In the genomic region with DNA sequence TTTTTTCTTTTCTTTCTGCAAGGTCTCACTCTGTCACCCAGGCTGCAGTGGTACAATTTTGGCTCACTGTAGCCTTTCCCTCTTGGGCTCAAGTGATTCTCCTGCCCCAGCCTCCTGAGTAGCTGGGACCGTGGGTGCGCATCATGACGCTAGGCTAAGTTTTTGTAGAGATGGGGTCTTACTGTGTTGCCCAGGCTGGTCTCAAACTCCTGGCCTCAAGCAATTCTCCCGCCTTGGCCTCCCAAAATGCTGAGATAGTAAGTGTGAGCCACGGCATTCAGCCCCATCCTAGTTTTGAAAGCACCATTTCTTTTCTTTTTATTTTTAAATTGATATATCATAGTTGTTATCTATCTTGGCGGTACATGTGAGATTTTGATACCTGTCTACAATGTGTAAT, we compare ENCODE assay signal across 23 cellular contexts.
DNase-seq lines count a peak whose midpoint lies in the region; ATAC-seq, FAIRE-seq and TF ChIP-seq lines count a peak whose summit lies in the region.
"Had no signal": no experiment of that assay in that cellular context is flagged by ENCODE, and none has a peak within 500 bp of the region (broad histone marks: within the 10 kb centered on the region; RNA-seq: fewer than 3 reads in every experiment).

No MANE protein-coding gene starts in this region.

- BruUV-seq in HepG2 (replicated peaks; lab: Mats Ljungman, UMichigan): no TSS peak

- H3K23ac ChIP-seq in mesendoderm (ENCODE audit: low read length): no peak overlapping the region

- no peak overlapping the region for H2BK120ac ChIP-seq in mesendoderm (ENCODE audit: low read depth, low read length)

- H3K9me3 Mint-ChIP-seq in activated T-helper 17 cell treated with anti-CD3 and anti-CD28 coated beads, Interleukin-2, amount 50 U/mL, for 72 hours: no peaks in the 10 kb centered on the region
- H3K9me3 Mint-ChIP-seq in naive B cell: no peaks in the 10 kb centered on the region

- POLR2A ChIA-PET in HepG2 (lab: Yijun Ruan, JAX): no interaction called here

- no peak overlapping the region for H4K5ac ChIP-seq in mesendoderm (ENCODE audit: low read length)

- H3K4ac ChIP-seq in mesendoderm (ENCODE audit: low read depth, low read length): no peak overlapping the region

- no peak overlapping the region for H2AFZ ChIP-seq in HepG2 (ENCODE audit: low read length)

- H3K9ac ChIP-seq in HepG2 (ENCODE audit: insufficient read depth, low read depth, low read length) (no peak overlapping the region), mesendoderm (ENCODE audit: low read length) (no peak overlapping the region)

- H3K18ac ChIP-seq in mesendoderm (ENCODE audit: low read length): no peak overlapping the region

- no peak for FAIRE-seq in HepG2 (lab: Jason Lieb, UNC)

- peaks cover 40% of the 10 kb centered on the region for H3K4me1 Mint-ChIP-seq in activated T-helper 17 cell treated with anti-CD3 and anti-CD28 coated beads, Interleukin-2, amount 50 U/mL, for 72 hours
- peaks cover 49 to 70% (median 54%) of the 10 kb centered on the region in 3 donors for H3K4me1 Mint-ChIP-seq in naive B cell

- H2BK15ac ChIP-seq in mesendoderm (replicated peaks; ENCODE audit: low read depth): no peak overlapping the region

- no peak for TF ChIP-seq RAD21 in HepG2 (CRISPR knock-in tag; IDR thresholded peaks at IDR 0.05)

- WGBS in HepG2 (ENCODE audit: low lambda C conversion rate): 97% methylated on average over 6 of the region's 6 CpGs
- 99% methylated on average over 6 of the region's 6 CpGs for WGBS in right lobe of liver (ENCODE audit: insufficient coverage, low coverage, low lambda C conversion rate, missing lambda C conversion rate)
- no CpG with 5 or more reads among the region's 6 CpGs for WGBS in mesendoderm (ENCODE audit: extremely low coverage, insufficient coverage, low lambda C conversion rate)

- in situ Hi-C loops in HepG2 (cut with HindIII; ENCODE audit: extremely low pct_ligation_motif_present, low pct_unique_long_range_greater_than_20kb): no loop called here
- in situ Hi-C loops in GM13977 (cut with MboI; ENCODE audit: low pct_unique_long_range_greater_than_20kb, low sequenced_read_pairs, unreplicated experiment): no loop called here

- H2BK5ac ChIP-seq in mesendoderm (ENCODE audit: low read length): no peak overlapping the region

- peak overlapping the region; percentile 99 for H3K27ac Mint-ChIP-seq in activated T-helper 17 cell treated with anti-CD3 and anti-CD28 coated beads, Interleukin-2, amount 50 U/mL, for 72 hours
- peak overlapping the region in 4 of 6 donors; percentile 86 to 97 (median 92) for H3K27ac Mint-ChIP-seq in naive B cell

- ATAC-seq in HepG2: no peak
- no peak for ATAC-seq in right lobe of liver
- ATAC-seq in activated T-helper 17 cell treated with anti-CD3 and anti-CD28 coated beads, Interleukin-2, amount 50 U/mL, for 72 hours (replicated peaks): no peak
- ATAC-seq in naive B cell (ENCODE audit: low read depth in 2 of 2): no peak
- ATAC-seq: Panc1 had no signal

- no peak for DNase-seq in HepG2 (ENCODE audit: low spot score)
- DNase-seq in right lobe of liver: no peak
- DNase-seq in naive B cell: no peak
- DNase-seq in tibial artery: no peak
- DNase-seq in mesendoderm: no peak
- no peak for DNase-seq in NCI-H2171 (lab: John Stamatoyannopoulos, UW)
- no peak for DNase-seq in GM13977 (ENCODE audit: low spot score)
- DNase-seq: ACHN, COR-L47, DMS 273 treated with DMSO at 0.1 percent for 48 hours, DND-41, H7, Kasumi-1, MM.1S, NCI-H1092, NCI-H146, NCI-H2029 treated with DMSO at 0.1 percent for 48 hours, NCI-H2171 treated with DMSO at 0.1 percent for 48 hours, NCI-H446 treated with DMSO at 0.1 percent for 48 hours, NCI-H69, SJCRH30 had no signal

- peak overlapping the region; percentile 80 for H3K4me3 Mint-ChIP-seq in activated T-helper 17 cell treated with anti-CD3 and anti-CD28 coated beads, Interleukin-2, amount 50 U/mL, for 72 hours
- peak overlapping the region in 1 of 8 donors; percentile 45 for H3K4me3 Mint-ChIP-seq in naive B cell

- H3K4me1 ChIP-seq in HepG2 (ENCODE audit: insufficient read depth, low read length) (peaks cover 16% of the 10 kb centered on the region), right lobe of liver (peaks cover 0 to 3% (median 0%) of the 10 kb centered on the region in 4 donors), tibial artery (peaks cover 0 to 77% (median 47%) of the 10 kb centered on the region in 4 donors), mesendoderm (ENCODE audit: control insufficient read depth, low read depth, low read length) (peaks cover 5% of the 10 kb centered on the region)
- H3K4me1 ChIP-seq: SJCRH30 had no signal

- no peak for TF ChIP-seq EP300 in HepG2 (IDR thresholded peaks at IDR 0.05; ENCODE audit: low read depth in 2 of 2, low read length in 2 of 2)
- TF ChIP-seq EP300 in HepG2 (CRISPR knock-in tag; IDR thresholded peaks at IDR 0.05; ENCODE audit: borderline replicate concordance): no peak

- H3K79me2 ChIP-seq in HepG2 (ENCODE audit: insufficient read depth, low read length) (no peaks in the 10 kb centered on the region), mesendoderm (ENCODE audit: control insufficient read depth, insufficient read depth, low read length) (no peaks in the 10 kb centered on the region)

- no peak overlapping the region for H2AK5ac ChIP-seq in mesendoderm (ENCODE audit: low read length)

- H3K36me3 ChIP-seq in HepG2 (replicated peaks in 1 of 2; ENCODE audit: control insufficient read depth in 1 of 2, insufficient read depth in 2 of 2, low read length in 2 of 2) (peaks cover 7 to 30% of the 10 kb centered on the region in 2 experiments; a peak in 4 of 5 replicates), right lobe of liver (peaks cover 0 to 16% (median 6%) of the 10 kb centered on the region in 4 donors), tibial artery (peaks cover 0 to 19% (median 12%) of the 10 kb centered on the region in 3 donors), mesendoderm (ENCODE audit: control insufficient read depth, insufficient read depth, low read length) (no peaks in the 10 kb centered on the region)

- H3K9me3 ChIP-seq in HepG2 (ENCODE audit: low read length) (no peaks in the 10 kb centered on the region), right lobe of liver (no peaks in the 10 kb centered on the region), tibial artery (no peaks in the 10 kb centered on the region)
- H3K9me3 ChIP-seq: SJCRH30 had no signal

- no peak overlapping the region for H3K56ac ChIP-seq in mesendoderm (ENCODE audit: low read length)

- H4K20me1 ChIP-seq in HepG2 (ENCODE audit: insufficient read depth, low read length): no peaks in the 10 kb centered on the region

- H3K4me3 ChIP-seq in HepG2 (replicated peaks in 1 of 3; ENCODE audit: insufficient read depth in 1 of 3, low read depth in 2 of 3, low read length in 3 of 3) (no peak overlapping the region), right lobe of liver (no peak overlapping the region), tibial artery (no peak overlapping the region), mesendoderm (ENCODE audit: low read length) (no peak overlapping the region)
- H3K4me3 ChIP-seq: SJCRH30 had no signal

- no peak for TF ChIP-seq POLR2A in HepG2 (IDR thresholded peaks at IDR 0.05; ENCODE audit: insufficient read depth in 1 of 2, low read depth in 2 of 2, low read length in 2 of 2)
- TF ChIP-seq POLR2A in right lobe of liver (IDR thresholded peaks at IDR 0.05): no peak

- peaks cover 4% of the 10 kb centered on the region for H3K79me1 ChIP-seq in mesendoderm (ENCODE audit: low read length)

- no peak overlapping the region for H4K8ac ChIP-seq in mesendoderm (ENCODE audit: low read depth, low read length)

- H3K36me3 Mint-ChIP-seq in activated T-helper 17 cell treated with anti-CD3 and anti-CD28 coated beads, Interleukin-2, amount 50 U/mL, for 72 hours (ENCODE audit: low read depth): peaks cover 71% of the 10 kb centered on the region
- H3K36me3 Mint-ChIP-seq in naive B cell: peaks cover 5 to 24% of the 10 kb centered on the region in 2 donors

- intact Hi-C loops in HepG2 (cut with micrococcal nuclease; ENCODE audit: unreplicated experiment): no loop called here
- intact Hi-C loops in right lobe of liver (cut with DNase I): no loop called here
- intact Hi-C loops in tibial artery (cut with DNase I; ENCODE audit: low total_unique reads): loop anchor here (10.0 kb wide), 1 partner anchor 97 kb away; no protein-coding TSS in a partner anchor

- H3K27me3 ChIP-seq in HepG2 (ENCODE audit: control insufficient read depth in 1 of 2, insufficient read depth in 2 of 2, low read length in 2 of 2): no peaks in the 10 kb centered on the region
- no peaks in the 10 kb centered on the region for H3K27me3 ChIP-seq in right lobe of liver
- H3K27me3 ChIP-seq in tibial artery: no peaks in the 10 kb centered on the region
- H3K27me3 ChIP-seq in mesendoderm (ENCODE audit: insufficient read depth, low read length, poor library complexity): no peaks in the 10 kb centered on the region
- H3K27me3 ChIP-seq: SJCRH30 had no signal

- H3K4me2 ChIP-seq in HepG2 (ENCODE audit: low read depth, low read length) (no peak overlapping the region), mesendoderm (ENCODE audit: low read length) (no peak overlapping the region)

- H3K27ac ChIP-seq in HepG2 (ENCODE audit: extremely low read length, insufficient read depth, low read length) (no peak overlapping the region), right lobe of liver (no peak overlapping the region), tibial artery (peak overlapping the region; percentile 51 to 77), mesendoderm (ENCODE audit: low read depth, low read length) (no peak overlapping the region)
- H3K27ac ChIP-seq: SJCRH30 had no signal

- H3K27me3 Mint-ChIP-seq in activated T-helper 17 cell treated with anti-CD3 and anti-CD28 coated beads, Interleukin-2, amount 50 U/mL, for 72 hours: no peaks in the 10 kb centered on the region
- H3K27me3 Mint-ChIP-seq in naive B cell: no peaks in the 10 kb centered on the region

- TF ChIP-seq CTCF in HepG2 (CRISPR knock-in tag; IDR thresholded peaks at IDR 0.05) (no peak), right lobe of liver (IDR thresholded peaks at IDR 0.05) (no peak), tibial artery (IDR thresholded peaks at IDR 0.05) (no peak), GM13977 (IDR thresholded peaks at IDR 0.05; ENCODE audit: extremely low read depth, insufficient read depth, missing control alignments) (no peak)

- CTCF ChIA-PET in HepG2 (lab: Yijun Ruan, JAX; ENCODE audit: low intra/inter-chr PET ratio, low total read pairs): no interaction called here

Comparison
In these comparisons a context has a peak if more than half of its experiments do, and no peak if none do; other contexts are left out.
1. H3K27ac ChIP-seq: peak in tibial artery (2 of 2); none in HepG2 (single experiment), right lobe of liver (0 of 3) and mesendoderm (single experiment).